ENCODE assay signal across 31 cellular contexts in genomic region chr15:61564785-61565184, GRCh38.
"Had no signal": no experiment of that assay in that cellular context is flagged by ENCODE, and none has a peak within 500 bp of the region (broad histone marks: within the 10 kb centered on the region; RNA-seq: fewer than 3 reads in every experiment).

No MANE protein-coding gene starts in this region.

- H3K9me3 ChIP-seq: body of pancreas, gastrocnemius medialis, heart left ventricle had no signal

- FAIRE-seq: colon had no signal

- H3K4me1 Mint-ChIP-seq: activated B cell treated with CpG ODN at 0.5 μM for 24 hours; activated T-helper 17 cell treated with anti-CD3 and anti-CD28 coated beads, Interleukin-2, amount 50 U/mL, for 72 hours had no signal

- H3K36me3 Mint-ChIP-seq: activated naive CD8-positive, alpha-beta T cell had no signal

- ATAC-seq: activated CD4-positive, CD25-positive, alpha-beta regulatory T cell treated with anti-CD3 and anti-CD28 coated beads, Interleukin-2, amount 50 U/mL, for 24 hours; activated CD8-positive, alpha-beta T cell treated with anti-CD3 and anti-CD28 coated beads for 36 hours; activated T-cell treated with anti-CD3 and anti-CD28 coated beads, Interleukin-2, amount 50 U/mL, for 4 hours; activated T-helper 17 cell treated with anti-CD3 and anti-CD28 coated beads, Interleukin-2, amount 50 U/mL, for 72 hours; body of pancreas; effector memory CD8-positive, alpha-beta T cell; foreskin keratinocyte; gastrocnemius medialis; heart left ventricle had no signal

- H3K27ac Mint-ChIP-seq: activated B cell treated with CpG ODN at 0.5 μM for 24 hours; activated CD8-positive, alpha-beta T cell treated with anti-CD3 and anti-CD28 coated beads for 36 hours; activated naive CD8-positive, alpha-beta T cell; activated T-helper 17 cell treated with anti-CD3 and anti-CD28 coated beads, Interleukin-2, amount 50 U/mL, for 72 hours; effector memory CD8-positive, alpha-beta T cell; T-helper 2 cell treated with Interferon-gamma antibody and Interleukin-4, amounts not matched to agents 5 μg/mL and 100 μg/mL, for 36 hours had no signal

- DNase-seq: activated B cell treated with CpG ODN at 0.5 μM for 24 hours; activated CD4-positive, alpha-beta T cell treated with anti-CD3 and anti-CD28 coated beads for 48 hours; activated CD4-positive, alpha-beta T cell treated with anti-CD3 and anti-CD28 coated beads, Interleukin-2, amount 50 U/mL, for 1 hour; activated CD4-positive, alpha-beta T cell treated with anti-CD3 and anti-CD28 coated beads, Interleukin-2, amount 50 U/mL, for 48 hours; activated CD8-positive, alpha-beta memory T cell treated with anti-CD3 and anti-CD28 coated beads for 24 hours; activated CD8-positive, alpha-beta T cell treated with anti-CD3 and anti-CD28 coated beads for 36 hours; activated effector memory CD4-positive, alpha-beta T cell treated with Interleukin-2 at 50 U/mL for 16 hours; activated gamma-delta T cell treated with Interleukin-2 at 50 U/mL for 16 hours; activated naive CD4-positive, alpha-beta T cell treated with anti-CD3 and anti-CD28 coated beads, Interleukin-2, amount 50 U/mL, for 16 hours; activated naive CD4-positive, alpha-beta T cell treated with Interleukin-2 at 50 U/mL for 16 hours; activated T-cell treated with anti-CD3 and anti-CD28 coated beads, Interleukin-2, amount 50 U/mL, for 4 hours; amygdala; aorta; body of pancreas; caudate nucleus; cortex of kidney; dermis blood vessel endothelial cell; effector CD4-positive, alpha-beta T cell; effector memory CD8-positive, alpha-beta T cell; foreskin keratinocyte; gastrocnemius medialis; glutamatergic neuron; heart left ventricle; T1000; WERI-Rb-1 had no signal

- H3K9me3 Mint-ChIP-seq: activated B cell treated with CpG ODN at 0.5 μM for 24 hours; activated CD8-positive, alpha-beta T cell treated with anti-CD3 and anti-CD28 coated beads for 36 hours; activated T-cell treated with anti-CD3 and anti-CD28 coated beads, Interleukin-2, amount 50 U/mL, for 4 hours; activated T-helper 17 cell treated with anti-CD3 and anti-CD28 coated beads, Interleukin-2, amount 50 U/mL, for 72 hours; effector memory CD8-positive, alpha-beta T cell; T-helper 2 cell treated with Interferon-gamma antibody and Interleukin-4, amounts not matched to agents 5 μg/mL and 100 μg/mL, for 36 hours had no signal

- H3K4me3 ChIP-seq: body of pancreas, esophagus muscularis mucosa, gastrocnemius medialis, heart left ventricle had no signal

- H3K36me3 ChIP-seq: esophagus muscularis mucosa, gastrocnemius medialis, heart left ventricle, WERI-Rb-1 had no signal

- H3K27me3 ChIP-seq: body of pancreas, esophagus muscularis mucosa, gastrocnemius medialis had no signal

- H3K4me1 ChIP-seq: body of pancreas, esophagus muscularis mucosa, foreskin keratinocyte, gastrocnemius medialis, heart left ventricle had no signal

- H3K27ac ChIP-seq: body of pancreas, esophagus muscularis mucosa, foreskin keratinocyte, gastrocnemius medialis, heart left ventricle, WERI-Rb-1 had no signal

- H3K4me3 Mint-ChIP-seq: activated B cell treated with CpG ODN at 0.5 μM for 24 hours; activated CD8-positive, alpha-beta T cell treated with anti-CD3 and anti-CD28 coated beads for 36 hours; activated naive CD8-positive, alpha-beta T cell; activated T-cell treated with anti-CD3 and anti-CD28 coated beads, Interleukin-2, amount 50 U/mL, for 4 hours; activated T-helper 17 cell treated with anti-CD3 and anti-CD28 coated beads, Interleukin-2, amount 50 U/mL, for 72 hours; effector memory CD8-positive, alpha-beta T cell; T-helper 2 cell treated with Interferon-gamma antibody and Interleukin-4, amounts not matched to agents 5 μg/mL and 100 μg/mL, for 36 hours had no signal
